Comparison of ENCODE assay signal across 1 cellular context in the genomic region with DNA sequence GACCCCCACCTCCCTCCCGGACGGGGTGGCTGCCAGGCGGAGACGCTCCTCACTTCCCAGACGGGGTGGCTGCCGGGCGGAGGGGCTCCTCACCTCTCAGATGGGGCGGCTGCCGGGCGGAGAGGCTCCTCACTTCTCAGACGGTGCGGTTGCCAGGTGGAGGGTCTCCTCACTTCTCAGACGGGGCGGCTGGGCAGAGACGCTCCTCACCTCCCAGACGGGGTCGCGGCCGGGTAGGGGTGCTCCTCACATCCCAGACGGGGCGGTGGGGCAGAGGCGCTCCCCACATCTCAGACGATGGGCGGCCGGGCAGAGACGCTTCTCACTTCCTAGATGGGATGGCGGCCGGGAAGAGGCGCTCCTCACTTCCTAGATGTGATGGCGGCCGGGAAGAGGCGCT.
DNase-seq lines count a peak whose midpoint lies in the region; TF ChIP-seq lines count a peak whose summit lies in the region.
"Not testable (repeated sequence)": the region's sequence is repeated elsewhere in the genome, so short reads cannot be mapped to it uniquely, and the experiment has no call there.

No MANE protein-coding gene starts in this region.

- WGBS in testis, 2 donors, result 78 to 94% methylated on average over 14 to 20 of the region's 32 CpGs

- not testable (repeated sequence) for H3K36me3 ChIP-seq in testis (ENCODE audit: low read depth, missing control alignments)

- H3K27ac ChIP-seq in testis, result not testable (repeated sequence)

- intact Hi-C loops in testis (cut with DNase I; ENCODE audit: low total_unique reads), result not testable (repeated sequence)

- H3K27me3 ChIP-seq in testis, result not testable (repeated sequence)

- peak overlapping the region; percentile 24 to 26 for H3K4me3 ChIP-seq in testis

- TF ChIP-seq CTCF in testis (IDR thresholded peaks at IDR 0.05), result not testable (repeated sequence)

- H3K9me3 ChIP-seq in testis, result not testable (repeated sequence)

- TF ChIP-seq POLR2A in testis (IDR thresholded peaks at IDR 0.05), result not testable (repeated sequence)

- H3K4me1 ChIP-seq in testis, result not testable (repeated sequence)

- DNase-seq in testis, result not testable (repeated sequence)
